In genomic region chr4:40675166-40675565, GRCh38 we compare ENCODE assay signal across 25 cellular contexts. TPM values are rescaled to one million over a fixed set of nuclear protein-coding genes. Genes with fewer than 3 reads are reported as not detected.
DNase-seq lines count a peak whose midpoint lies in the region; FAIRE-seq and TF ChIP-seq lines count a peak whose summit lies in the region.
"Had no signal": no experiment of that assay in that cellular context is flagged by ENCODE, and none has a peak within 500 bp of the region (broad histone marks: within the 10 kb centered on the region; RNA-seq: fewer than 3 reads in every experiment).

No MANE protein-coding gene starts in this region.

- H3K79me2 ChIP-seq in H1 (ENCODE audit: control insufficient read depth in 1 of 2, insufficient read depth in 2 of 2, low read length in 2 of 2): no peaks in the 10 kb centered on the region

- H2BK5ac ChIP-seq in H1 (ENCODE audit: low read depth, low read length): no peak overlapping the region

- H4K5ac ChIP-seq in H1 (ENCODE audit: insufficient read length, low read depth, low read length): no peak overlapping the region

- H3K56ac ChIP-seq in H1 (replicated peaks; ENCODE audit: insufficient read length, low read depth, low read length): no peak overlapping the region

- no peak overlapping the region for H2BK120ac ChIP-seq in H1 (replicated peaks; ENCODE audit: low read depth, low read length)

- TF ChIP-seq POLR2A in H1 (IDR thresholded peaks at IDR 0.05; ENCODE audit: control extremely low read depth in 1 of 2, low read depth in 2 of 2, low read length in 2 of 2) (no peak), testis (IDR thresholded peaks at IDR 0.05) (no peak)

- WGBS in H1 (ENCODE audit: extremely low coverage in 1 of 2, insufficient coverage in 1 of 2, insufficient read length in 1 of 2, insufficient replicate concordance in 2 of 2, low coverage in 1 of 2, low lambda C conversion rate in 2 of 2, missing lambda C conversion rate in 1 of 2), 2 experiments: 84% methylated on average over 6 of the region's 6 CpGs; no CpG with 5 or more reads in 1 of the 2 experiments
- WGBS in testis, 2 donors: 85% methylated on average over 6 of the region's 6 CpGs

- H3K27me3 ChIP-seq in H1 (replicated peaks in 1 of 4; ENCODE audit: control insufficient read depth in 3 of 4, extremely low read depth in 1 of 4, insufficient read depth in 3 of 4, low read length in 3 of 4) (no peaks in the 10 kb centered on the region), testis (no peaks in the 10 kb centered on the region)
- H3K27me3 ChIP-seq: cardiac muscle cell, MG63, upper lobe of right lung had no signal

- H2BK15ac ChIP-seq in H1 (ENCODE audit: low read length): no peak overlapping the region

- H3K4me3 ChIP-seq in H1 (ENCODE audit: extremely low read depth in 1 of 4, insufficient read depth in 2 of 4, low read depth in 3 of 4, low read length in 4 of 4) (no peak overlapping the region), testis (no peak overlapping the region)
- H3K4me3 ChIP-seq: cardiac muscle cell, K562, MG63, SK-N-MC, upper lobe of right lung had no signal

- H4K91ac ChIP-seq in H1 (replicated peaks; ENCODE audit: insufficient read length, low read length): no peak overlapping the region

- H4K20me1 ChIP-seq in H1 (replicated peaks in 1 of 2; ENCODE audit: control insufficient read depth in 1 of 2, insufficient read depth in 2 of 2, low read length in 2 of 2): no peaks in the 10 kb centered on the region

- TF ChIP-seq EP300 in H1 (IDR thresholded peaks at IDR 0.05; ENCODE audit: borderline replicate concordance in 1 of 2, low read depth in 2 of 2, low read length in 2 of 2): no peak

- H3K23ac ChIP-seq in H1 (ENCODE audit: insufficient read length): no peak overlapping the region

- TF ChIP-seq CTCF in H1 (IDR thresholded peaks at IDR 0.05; ENCODE audit: control extremely low read depth in 1 of 3, insufficient read depth in 1 of 3, low read depth in 1 of 3, low read length in 3 of 3) (no peak), testis (IDR thresholded peaks at IDR 0.05) (no peak)

- intact Hi-C loops in testis (cut with DNase I; ENCODE audit: low total_unique reads): no loop called here

- no peak overlapping the region for H3K9ac ChIP-seq in H1 (replicated peaks in 1 of 4; ENCODE audit: extremely low read depth in 1 of 4, low read depth in 3 of 4, low read length in 3 of 4)

- H3K79me1 ChIP-seq in H1 (ENCODE audit: low read depth, low read length): no peaks in the 10 kb centered on the region

- no peak overlapping the region for H2AFZ ChIP-seq in H1 (ENCODE audit: low read length)

- no peak overlapping the region for H3K4me2 ChIP-seq in H1 (ENCODE audit: insufficient read depth in 1 of 2, low read depth in 2 of 2, low read length in 2 of 2)

- FAIRE-seq in H1 (lab: Jason Lieb, UNC): no peak
- FAIRE-seq: colon, K562 had no signal

- peak overlapping the region; percentile 42; the same call in 1 of the 2 replicates for H3K18ac ChIP-seq in H1 (ENCODE audit: extremely low read depth, low read length)

- H3K23me2 ChIP-seq in H1 (ENCODE audit: low read depth, low read length): no peaks in the 10 kb centered on the region

- CTCF ChIA-PET in H1 (lab: Charles Lee; ENCODE audit: partially characterized antibody): interaction anchor here (0.6 to 1.4 kb wide), 4 partner anchors 18 to 96 kb away, joined by 3 to 4 read pairs (median 4); no protein-coding TSS in a partner anchor

- DNase-seq in DMS79 (lab: John Stamatoyannopoulos, UW) (peak; percentile 11), NCI-H1105 (lab: John Stamatoyannopoulos, UW) (peak; percentile 54), NCI-H345 (lab: John Stamatoyannopoulos, UW) (peak; percentile 31), H1 (ENCODE audit: low read depth in 1 of 2, low spot score in 2 of 2) (no peak), NCI-H187 treated with DMSO at 0.1 percent for 48 hours (lab: John Stamatoyannopoulos, UW) (no peak), testis (no peak), OCI-M2 (lab: John Stamatoyannopoulos, UW; ENCODE audit: unreplicated experiment) (no peak), activated gamma-delta T cell treated with Interleukin-2 at 50 U/mL for 16 hours (no peak)
- DNase-seq: activated CD4-positive, alpha-beta T cell treated with anti-CD3 and anti-CD28 coated beads, Interleukin-2, amount 10 ng/mL, durations not matched to agents 24 days and 14 days; activated effector memory CD4-positive, alpha-beta T cell treated with Interleukin-2 at 50 U/mL for 16 hours; activated naive CD8-positive, alpha-beta T cell treated with anti-CD3 and anti-CD28 coated beads, Interleukin-2, amount 10 ng/mL, durations not matched to agents 7 days and 5 days; aorta; Caco-2; effector CD4-positive, alpha-beta T cell; GDM1; MG63; NCI-H1694; NCI-H524; upper lobe of right lung had no signal

- POLR2A ChIA-PET in H1 (lab: Charles Lee; ENCODE audit: partially characterized antibody): no interaction called here

- H3K4ac ChIP-seq in H1 (replicated peaks; ENCODE audit: insufficient read length, low read depth, low read length): no peak overlapping the region

- H2BK12ac ChIP-seq in H1 (ENCODE audit: low read depth, low read length): no peak overlapping the region

- TF ChIP-seq RAD21 in H1 (IDR thresholded peaks at IDR 0.05 in 1 of 2, conservative IDR thresholded peaks at IDR 0.05 in 1 of 2; ENCODE audit: low read depth in 2 of 2, low read length in 2 of 2): no peak

- H3K36me3 ChIP-seq in H1 (ENCODE audit: control insufficient read depth in 2 of 4, insufficient read depth in 4 of 4, low read length in 3 of 4) (no peaks in the 10 kb centered on the region), testis (ENCODE audit: low read depth, missing control alignments) (no peaks in the 10 kb centered on the region)
- H3K36me3 ChIP-seq: cardiac muscle cell, MG63, upper lobe of right lung had no signal

- H2AK5ac ChIP-seq in H1 (ENCODE audit: low read depth, low read length): no peak overlapping the region

- no peak overlapping the region for H3K27ac ChIP-seq in H1 (ENCODE audit: low read depth, low read length)
- H3K27ac ChIP-seq in testis: no peak overlapping the region
- H3K27ac ChIP-seq: C4-2B, cardiac muscle cell, epithelial cell of prostate, upper lobe of right lung had no signal

- no peak overlapping the region for H3K14ac ChIP-seq in H1 (ENCODE audit: insufficient read length)

- H3K4me1 ChIP-seq in H1 (replicated peaks in 1 of 4; ENCODE audit: control insufficient read depth in 3 of 4, insufficient read depth in 4 of 4, low read length in 3 of 4) (peaks cover 8 to 17% (median 10%) of the 10 kb centered on the region in 4 experiments), testis (peaks cover 10% of the 10 kb centered on the region)

- no peak overlapping the region for H2BK20ac ChIP-seq in H1 (ENCODE audit: low read length)

- no peaks in the 10 kb centered on the region for H3K9me3 ChIP-seq in H1 (ENCODE audit: insufficient read depth in 2 of 2, low read depth in 1 of 2, low read length in 1 of 2)
- H3K9me3 ChIP-seq in testis: no peaks in the 10 kb centered on the region
- H3K9me3 ChIP-seq: Caco-2, MG63, upper lobe of right lung had no signal

- H4K8ac ChIP-seq in H1 (ENCODE audit: extremely low read depth, insufficient read depth, low read length): no peak overlapping the region

TF ChIP-seq in H1, 55 proteins besides CTCF, POLR2A, EP300 and RAD21:
- TF ChIP-seq JUN (IDR thresholded peaks at IDR 0.05; ENCODE audit: low read depth, low read length) (no peak), CTBP2 (IDR thresholded peaks at IDR 0.05; ENCODE audit: borderline replicate concordance, insufficient read depth, insufficient read length, low read length) (no peak), SRF (IDR thresholded peaks at IDR 0.05; ENCODE audit: low read depth, low read length) (no peak), JUND (IDR thresholded peaks at IDR 0.05; ENCODE audit: low read length) (no peak), SP1 (IDR thresholded peaks at IDR 0.05; ENCODE audit: low read depth, low read length) (no peak), EGR1 (IDR thresholded peaks at IDR 0.05; ENCODE audit: borderline replicate concordance, low read depth, low read length) (no peak), TAF1 (IDR thresholded peaks at IDR 0.05; ENCODE audit: low read depth, low read length) (no peak), YY1 (IDR thresholded peaks at IDR 0.05; ENCODE audit: low read depth, low read length) (no peak), SIRT6 (IDR thresholded peaks at IDR 0.05; ENCODE audit: low read length) (no peak), SP2 (IDR thresholded peaks at IDR 0.05; ENCODE audit: low read length) (no peak), BACH1 (IDR thresholded peaks at IDR 0.05; ENCODE audit: low read length) (no peak), RFX5 (IDR thresholded peaks at IDR 0.05; ENCODE audit: borderline replicate concordance, low read depth, low read length) (no peak), GABPA (IDR thresholded peaks at IDR 0.05; ENCODE audit: borderline replicate concordance, insufficient read depth, low read length) (no peak), SUZ12 (IDR thresholded peaks at IDR 0.05; ENCODE audit: low read length) (no peak), CEBPB (IDR thresholded peaks at IDR 0.05; ENCODE audit: low read depth, low read length) (no peak)
- TF ChIP-seq, protein P1, sequence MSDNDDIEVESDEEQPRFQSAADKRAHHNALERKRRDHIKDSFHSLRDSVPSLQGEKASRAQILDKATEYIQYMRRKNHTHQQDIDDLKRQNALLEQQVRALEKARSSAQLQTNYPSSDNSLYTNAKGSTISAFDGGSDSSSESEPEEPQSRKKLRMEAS (IDR thresholded peaks at IDR 0.05): no peak

RNA-seq across cellular contexts. Expression of gene RBM47, which starts 45.5 kb away (rescaled TPM):
- total RNA-seq in H1 (2021; fragmentation: NEBNext Ultra II Directional; extraction: Animal tissue kit (Norgen Biotek cat#: 25700)): 73.1 and 78.9 TPM in 2 replicates
- polyA plus RNA-seq in H1 (2011; rRNA removed): 42.8 and 67.6 TPM in 2 replicates
- 66.0 TPM for polyA plus RNA-seq in H1 (2011; cell fraction: cytosol; rRNA removed)
- polyA plus RNA-seq in H1 (2011; cell fraction: nucleus; rRNA removed): 101 TPM
- 31.2 to 39.0 TPM (median 33.4 TPM) in 4 replicates for polyA plus RNA-seq in H1 (2012, experiment 1 of 2)
- polyA plus RNA-seq in H1 (2012, experiment 2 of 2): 15.2 TPM
- polyA plus RNA-seq in H1 (2013, experiment 1 of 2): 49.4 TPM
- polyA plus RNA-seq in H1 (2013, experiment 2 of 2): 50.7 TPM
- 41.2 and 61.3 TPM in 2 replicates for polyA minus RNA-seq in H1 (2011; rRNA and poly(A)+ RNA removed)
- polyA minus RNA-seq in H1 (2011; cell fraction: cytosol; rRNA and poly(A)+ RNA removed): 53.3 TPM
- polyA minus RNA-seq in H1 (2011; cell fraction: nucleus; rRNA and poly(A)+ RNA removed): 66.1 TPM
- total RNA-seq in testis: 10 to 100 TPM; 51.7 to 95.1 TPM
- 17.8 TPM for polyA plus RNA-seq in testis (ENCODE audit: insufficient read depth, low read depth, low replicate concordance)

Comparison
In these comparisons a context has a peak if more than half of its experiments do, and no peak if none do; other contexts are left out.
1. DNase-seq: peak in DMS79 (single experiment), NCI-H1105 (single experiment) and NCI-H345 (single experiment); none in H1 (0 of 2), NCI-H187 treated with DMSO at 0.1 percent for 48 hours (single experiment), testis (single experiment), OCI-M2 (single experiment) and activated gamma-delta T cell treated with Interleukin-2 at 50 U/mL for 16 hours (single experiment).